8 cellular contexts compared by ENCODE assay signal in the genomic region with DNA sequence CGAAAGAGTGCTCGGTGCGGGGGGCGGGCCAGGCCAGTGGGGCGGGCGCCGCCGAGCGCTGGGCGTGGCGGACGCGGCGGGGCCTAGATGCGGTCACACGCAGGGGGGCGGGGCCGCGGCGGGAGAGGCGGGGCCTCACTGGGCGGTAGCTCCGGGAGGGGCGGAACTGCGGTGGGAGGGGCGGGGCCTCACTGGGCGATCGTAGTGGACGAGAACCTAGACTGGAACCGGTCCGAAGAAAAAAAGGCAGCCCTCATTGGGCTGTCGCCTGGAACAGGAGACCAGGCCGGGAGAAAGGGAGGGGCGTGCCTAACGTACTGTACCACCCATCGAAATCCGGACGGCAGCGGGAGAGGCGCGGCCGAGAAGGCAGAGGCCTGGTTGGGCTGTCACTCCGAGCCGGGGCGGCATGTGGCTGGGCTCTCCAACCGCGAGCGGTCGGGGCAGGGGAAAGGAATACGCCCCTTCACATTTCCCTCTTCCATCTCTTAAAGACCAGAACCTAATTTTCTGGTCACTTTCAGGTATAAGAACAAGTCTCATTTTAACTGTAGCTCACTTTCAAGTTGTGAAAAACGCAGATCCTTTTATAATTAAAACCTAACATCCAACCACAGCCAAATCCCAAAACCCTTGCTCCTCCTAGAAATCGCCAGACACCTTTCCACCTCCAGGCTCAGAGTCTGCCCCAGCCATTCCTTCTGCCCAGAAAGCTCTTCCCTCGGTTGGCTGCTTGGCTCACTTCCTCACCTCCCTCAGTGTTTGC. TPM values are rescaled to one million over a fixed set of nuclear protein-coding genes. Genes with fewer than 3 reads are reported as not detected.
A peak's percentile ranks its signal among the peaks of the same experiment; 100 is the strongest.
DNase-seq lines count a peak whose midpoint lies in the region; FAIRE-seq and TF ChIP-seq lines count a peak whose summit lies in the region.

A gene with protein sequence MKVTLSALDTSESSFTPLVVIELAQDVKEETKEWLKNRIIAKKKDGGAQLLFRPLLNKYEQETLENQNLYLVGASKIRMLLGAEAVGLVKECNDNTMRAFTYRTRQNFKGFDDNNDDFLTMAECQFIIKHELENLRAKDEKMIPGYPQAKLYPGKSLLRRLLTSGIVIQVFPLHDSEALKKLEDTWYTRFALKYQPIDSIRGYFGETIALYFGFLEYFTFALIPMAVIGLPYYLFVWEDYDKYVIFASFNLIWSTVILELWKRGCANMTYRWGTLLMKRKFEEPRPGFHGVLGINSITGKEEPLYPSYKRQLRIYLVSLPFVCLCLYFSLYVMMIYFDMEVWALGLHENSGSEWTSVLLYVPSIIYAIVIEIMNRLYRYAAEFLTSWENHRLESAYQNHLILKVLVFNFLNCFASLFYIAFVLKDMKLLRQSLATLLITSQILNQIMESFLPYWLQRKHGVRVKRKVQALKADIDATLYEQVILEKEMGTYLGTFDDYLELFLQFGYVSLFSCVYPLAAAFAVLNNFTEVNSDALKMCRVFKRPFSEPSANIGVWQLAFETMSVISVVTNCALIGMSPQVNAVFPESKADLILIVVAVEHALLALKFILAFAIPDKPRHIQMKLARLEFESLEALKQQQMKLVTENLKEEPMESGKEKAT (minus strand): TSS at position 38 of the 766 bp plus-strand sequence. CDS start 16,159 bp downstream, outside the sequence.

- CTCF ChIA-PET in activated naive CD4-positive, alpha-beta T cell treated with anti-CD3 and anti-CD28 coated beads, Interleukin-2, amount 10 ng/mL, durations not matched to agents 7 days and 5 days (lab: Charles Lee): interaction anchor here (0.8 kb wide), 1 partner anchor 18 kb away, joined by 3 read pairs; no protein-coding TSS in a partner anchor

- no peak for FAIRE-seq in frontal cortex (lab: Jason Lieb, UNC)

- DNase-seq in GM03348 (ENCODE audit: low spot score) (peak; percentile 99), HFF-Myc (ENCODE audit: extremely low read depth, low read depth) (peak; percentile 97), NAMALWA (ENCODE audit: low spot score) (peak; percentile 97), SK-N-DZ (ENCODE audit: low spot score) (peak; percentile 97), frontal cortex (ENCODE audit: low spot score in 2 of 2) (peak; percentile 91 to 94), stromal cell of bone marrow (ENCODE audit: low read depth) (peak; percentile 99)
- peak; percentile 97 for DNase-seq in activated naive CD4-positive, alpha-beta T cell treated with anti-CD3 and anti-CD28 coated beads, Interleukin-2, amount 10 ng/mL, durations not matched to agents 7 days and 5 days

- no peaks in the 10 kb centered on the region for H3K36me3 ChIP-seq in neuron (ENCODE audit: insufficient read depth, low read length)

- no peaks in the 10 kb centered on the region for H3K27me3 ChIP-seq in neuron (ENCODE audit: insufficient read depth, low read length)

- H3K27me3 Mint-ChIP-seq in activated naive CD4-positive, alpha-beta T cell treated with anti-CD3 and anti-CD28 coated beads, Interleukin-2, amount 10 ng/mL, durations not matched to agents 7 days and 5 days: peaks cover 22% of the 10 kb centered on the region

- H2AFZ ChIP-seq in neuron (ENCODE audit: low read depth, low read length): peak within 1 kb of the TSS; percentile 83

- H3K27ac Mint-ChIP-seq in activated naive CD4-positive, alpha-beta T cell treated with anti-CD3 and anti-CD28 coated beads, Interleukin-2, amount 10 ng/mL, durations not matched to agents 7 days and 5 days: peak within 1 kb of the TSS; percentile 87

- TF ChIP-seq CTCF in HFF-Myc (IDR thresholded peaks at IDR 0.05; ENCODE audit: low read depth, low read length, missing control alignments): no peak

- peaks cover 1% of the 10 kb centered on the region for H3K36me3 Mint-ChIP-seq in activated naive CD4-positive, alpha-beta T cell treated with anti-CD3 and anti-CD28 coated beads, Interleukin-2, amount 10 ng/mL, durations not matched to agents 7 days and 5 days

- H3K4me1 Mint-ChIP-seq in activated naive CD4-positive, alpha-beta T cell treated with anti-CD3 and anti-CD28 coated beads, Interleukin-2, amount 10 ng/mL, durations not matched to agents 7 days and 5 days: peaks cover 38% of the 10 kb centered on the region

- no peaks in the 10 kb centered on the region for H3K9me3 Mint-ChIP-seq in activated naive CD4-positive, alpha-beta T cell treated with anti-CD3 and anti-CD28 coated beads, Interleukin-2, amount 10 ng/mL, durations not matched to agents 7 days and 5 days

- H3K4me3 ChIP-seq in HFF-Myc (replicated peaks; ENCODE audit: low read depth, low read length) (peak within 1 kb of the TSS; percentile 72), neuron (ENCODE audit: low read length) (peak within 1 kb of the TSS; percentile 68)

- H3K4me3 Mint-ChIP-seq in activated naive CD4-positive, alpha-beta T cell treated with anti-CD3 and anti-CD28 coated beads, Interleukin-2, amount 10 ng/mL, durations not matched to agents 7 days and 5 days: peak within 1 kb of the TSS; percentile 88

- H3K9me3 ChIP-seq in neuron (ENCODE audit: low read length): no peaks in the 10 kb centered on the region

- H3K4me1 ChIP-seq in neuron (ENCODE audit: insufficient read depth, low read length): peaks cover 7% of the 10 kb centered on the region

RNA-seq across cellular contexts. Expression of the gene that starts here (rescaled TPM):
- 8.0 and 8.8 TPM in 2 replicates for polyA plus RNA-seq in SK-N-DZ (2014; cell fraction: cytosol; rRNA removed)
- 5.6 and 8.8 TPM in 2 replicates for polyA plus RNA-seq in SK-N-DZ (2014; cell fraction: nucleus; rRNA removed)
- 39.1 TPM for total RNA-seq in frontal cortex

Comparison
In these comparisons a context has a peak if more than half of its experiments do, and no peak if none do; other contexts are left out.
1. Peak in every context shown above with its lines: DNase-seq and H3K4me3 ChIP-seq.